In genomic region chr15:84981711-84982300, GRCh38 we compare ENCODE assay signal across 9 cellular contexts. TPM values are rescaled to one million over a fixed set of nuclear protein-coding genes. Genes with fewer than 3 reads are reported as not detected.
A peak's percentile ranks its signal among the peaks of the same experiment; 100 is the strongest.
DNase-seq lines count a peak whose midpoint lies in the region; ATAC-seq, FAIRE-seq and TF ChIP-seq lines count a peak whose summit lies in the region.
"Had no signal": no experiment of that assay in that cellular context is flagged by ENCODE, and none has a peak within 500 bp of the region (broad histone marks: within the 10 kb centered on the region; RNA-seq: fewer than 3 reads in every experiment).

PDE8A (plus strand) TSS chr15:84981856; CDS start chr15:84982163, 307 bp downstream.

- dilution Hi-C loops in mammary epithelial cell (cut with HindIII; ENCODE audit: low sequenced_read_pairs) = no loop called here
- dilution Hi-C loops in keratinocyte (cut with MboI; ENCODE audit: extremely low pct_ligation_motif_present, low sequenced_read_pairs) = no loop called here

- H3K4me2 ChIP-seq in mammary epithelial cell (ENCODE audit: insufficient read depth, low read depth, low read length) (peak within 1 kb of the TSS; percentile 89), keratinocyte (ENCODE audit: control insufficient read depth, extremely low read depth, insufficient read depth, low read depth, low read length) (peak within 1 kb of the TSS; percentile 92)

- H3K9ac ChIP-seq in mammary epithelial cell (ENCODE audit: insufficient read depth, low read length) (peak within 1 kb of the TSS; percentile 76), keratinocyte (ENCODE audit: control insufficient read depth, extremely low read depth, insufficient read depth, low read length) (peak within 1 kb of the TSS; percentile 87)

- H4K20me1 ChIP-seq in mammary epithelial cell (ENCODE audit: insufficient read depth, low read length) (no peaks in the 10 kb centered on the region), keratinocyte (ENCODE audit: control insufficient read depth, extremely low read depth, insufficient read depth, low read length) (no peaks in the 10 kb centered on the region)

- peak within 1 kb of the TSS; percentile 75 for H3K27ac ChIP-seq in mammary epithelial cell (ENCODE audit: insufficient read depth, low read depth, low read length)
- peak within 1 kb of the TSS; percentile 81 for H3K27ac ChIP-seq in keratinocyte (ENCODE audit: control insufficient read depth, insufficient read depth, low read length)

- H3K9me1 ChIP-seq in keratinocyte (ENCODE audit: control insufficient read depth, extremely low read depth, insufficient read depth, low read length) = no peaks in the 10 kb centered on the region

- H3K36me3 ChIP-seq in mammary epithelial cell (ENCODE audit: insufficient read depth, low read length) (no peaks in the 10 kb centered on the region), keratinocyte (ENCODE audit: control insufficient read depth in 2 of 2, extremely low read depth in 1 of 2, insufficient read depth in 2 of 2, low read length in 2 of 2) (no peaks in the 10 kb centered on the region)

- peak; percentile 11 for ATAC-seq in GM19025 (IDR thresholded peaks at IDR 0.05; ENCODE audit: low read depth, unreplicated experiment)
- peak; percentile 14 for ATAC-seq in HG03135 (IDR thresholded peaks at IDR 0.05; ENCODE audit: unreplicated experiment)

- DNase-seq in CD1c-positive myeloid dendritic cell (ENCODE audit: extremely low spot score) (peak; percentile 71), SW480 (ENCODE audit: low spot score) (peak; percentile 44), mammary epithelial cell (peak; percentile 35), keratinocyte (ENCODE audit: low read depth, low spot score) (no peak), NCI-H345 treated with DMSO at 0.1 percent for 48 hours (lab: John Stamatoyannopoulos, UW; ENCODE audit: unreplicated experiment) (no peak)
- peak in 2 of 3 experiments; percentile 22 to 26 for DNase-seq in stimulated activated CD4-positive, alpha-beta T cell treated with anti-CD3 and anti-CD28 coated beads, TNF-alpha, amount 100 ng/mL, for 4 hours (ENCODE audit: low read depth in 3 of 3)

- in situ Hi-C loops in mammary epithelial cell (cut with MboI; ENCODE audit: low sequenced_read_pairs in 2 of 2) = no loop called here

- H3K27me3 ChIP-seq in mammary epithelial cell (ENCODE audit: insufficient read depth, low read length) (no peaks in the 10 kb centered on the region), keratinocyte (ENCODE audit: control insufficient read depth, extremely low read depth, insufficient read depth, low read length) (no peaks in the 10 kb centered on the region)

- WGBS in mammary epithelial cell (ENCODE audit: low coverage, missing lambda C conversion rate) = 0% methylated on average over 5 of the region's 95 CpGs

- intact Hi-C loops in mammary epithelial cell (cut with micrococcal nuclease) = loop anchor here (1.0 kb wide), 1 partner anchor 62 kb away; no protein-coding TSS in a partner anchor

- peaks cover 14% of the 10 kb centered on the region for H3K4me1 ChIP-seq in mammary epithelial cell (ENCODE audit: insufficient read depth, low read length)
- H3K4me1 ChIP-seq in keratinocyte (ENCODE audit: control insufficient read depth, extremely low read depth, insufficient read depth, low read length) = peaks cover 14% of the 10 kb centered on the region

- H3K79me2 ChIP-seq in mammary epithelial cell (ENCODE audit: insufficient read depth, low read length) (peaks cover 45% of the 10 kb centered on the region), keratinocyte (ENCODE audit: control insufficient read depth, insufficient read depth, low read length) (peaks cover 13% of the 10 kb centered on the region)

- H2AFZ ChIP-seq in mammary epithelial cell (ENCODE audit: low read depth, low read length) = peak within 1 kb of the TSS; percentile 92
- H2AFZ ChIP-seq in keratinocyte (ENCODE audit: control insufficient read depth, low read length) = peak within 1 kb of the TSS; percentile 94

- BruUV-seq in mammary epithelial cell (replicated peaks; lab: Mats Ljungman, UMichigan) = no TSS peak

- CTCF ChIA-PET in mammary epithelial cell (lab: Charles Lee; ENCODE audit: low non-redundant PET) = no interaction called here

- FAIRE-seq in keratinocyte (lab: Jason Lieb, UNC) = no peak
- FAIRE-seq: endometrium had no signal

- H3K9me3 ChIP-seq in mammary epithelial cell (replicated peaks; ENCODE audit: insufficient read depth, low read length) (no peaks in the 10 kb centered on the region), keratinocyte (ENCODE audit: control insufficient read depth, low read depth, low read length) (no peaks in the 10 kb centered on the region)

- H3K4me3 ChIP-seq in mammary epithelial cell (replicated peaks in 1 of 3; ENCODE audit: insufficient read depth in 1 of 3, low read depth in 2 of 3, low read length in 3 of 3) (peak within 1 kb of the TSS; percentile 68 to 95 (median 75)), keratinocyte (ENCODE audit: control insufficient read depth in 2 of 3, extremely low read depth in 1 of 3, insufficient read depth in 2 of 3, low read depth in 1 of 3, low read length in 3 of 3) (peak within 1 kb of the TSS; percentile 69 to 95 (median 83))

- TF ChIP-seq CTCF in mammary epithelial cell (conservative IDR thresholded peaks at IDR 0.05 in 1 of 2, IDR thresholded peaks at IDR 0.05 in 1 of 2; ENCODE audit: extremely low read depth in 1 of 2, insufficient read depth in 1 of 2, low read depth in 1 of 2, low read length in 2 of 2) (no peak), keratinocyte (optimal IDR thresholded peaks at IDR 0.05 in 1 of 3, IDR thresholded peaks at IDR 0.05 in 1 of 3, conservative IDR thresholded peaks at IDR 0.05 in 1 of 3; ENCODE audit: extremely low read depth in 1 of 3, insufficient read depth in 2 of 3, low read length in 3 of 3) (no peak)

RNA-seq across cellular contexts. Expression of gene PDE8A, which starts in this region (rescaled TPM):
- 10 to 100 TPM; 19.3 to 26.8 TPM for total RNA-seq in mammary epithelial cell
- polyA plus RNA-seq in mammary epithelial cell (22.9 TPM), keratinocyte (19.5 to 24.2 TPM (median 24.1 TPM) in 3 replicates)
- polyA minus RNA-seq in mammary epithelial cell (79.3 TPM), keratinocyte (19.0 to 29.5 TPM (median 23.7 TPM) in 3 replicates)
- 3.5 TPM for polyA plus RNA-seq in keratinocyte (2011; ENCODE audit: low read depth)
- 20.3 and 30.6 TPM in 2 replicates for polyA plus RNA-seq in keratinocyte (2011; cell fraction: cytosol; rRNA removed)
- polyA plus RNA-seq in keratinocyte (2011; cell fraction: nucleus; rRNA removed) = 35.4 and 36.5 TPM in 2 replicates
- polyA plus RNA-seq in keratinocyte (2012; ENCODE audit: low replicate concordance) = 8.3 and 12.5 TPM in 2 replicates
- 17.3 TPM for polyA minus RNA-seq in keratinocyte (2011; cell fraction: cytosol; rRNA and poly(A)+ RNA removed)
- 12.0 and 29.8 TPM in 2 replicates for polyA minus RNA-seq in keratinocyte (2011; cell fraction: nucleus; rRNA and poly(A)+ RNA removed)

Comparison
In these comparisons a context has a peak if more than half of its experiments do, and no peak if none do; other contexts are left out.
1. DNase-seq: peak in CD1c-positive myeloid dendritic cell (single experiment), SW480 (single experiment), mammary epithelial cell (single experiment) and stimulated activated CD4-positive, alpha-beta T cell treated with anti-CD3 and anti-CD28 coated beads, TNF-alpha, amount 100 ng/mL, for 4 hours (2 of 3); none in keratinocyte (single experiment) and NCI-H345 treated with DMSO at 0.1 percent for 48 hours (single experiment).